In genomic region chr2:40630035-40630434, GRCh38 we compare ENCODE assay signal across 32 cellular contexts.
"Had no signal": no experiment of that assay in that cellular context is flagged by ENCODE, and none has a peak within 500 bp of the region (broad histone marks: within the 10 kb centered on the region; RNA-seq: fewer than 3 reads in every experiment).

No MANE protein-coding gene starts in this region.

- H2AFZ ChIP-seq: parathyroid adenoma had no signal

- H3K36me3 Mint-ChIP-seq: naive thymus-derived CD4-positive, alpha-beta T cell; natural killer cell; stimulated activated memory B cell treated with anti-CD40 and anti-IgM and Interleukin-4, amounts not matched to agents 10 μg/mL and 1 μg/mL and 100 μg/mL, for 72 hours; type B pancreatic cell had no signal

- H3K4me2 ChIP-seq: smooth muscle cell had no signal

- H3K27me3 Mint-ChIP-seq: naive thymus-derived CD4-positive, alpha-beta T cell; progenitor cell of endocrine pancreas; stimulated activated memory B cell treated with anti-CD40 and anti-IgM and Interleukin-4, amounts not matched to agents 10 μg/mL and 1 μg/mL and 100 μg/mL, for 72 hours; stimulated activated naive CD8-positive, alpha-beta T cell treated with anti-CD3 and anti-CD28 coated beads, Interleukin-15, amount 100 ng/mL, for 72 hours; type B pancreatic cell had no signal

- H3K27me3 ChIP-seq: neutrophil, ovary, spleen, suprapubic skin, testis, tibial artery, transverse colon, upper lobe of right lung, uterus had no signal

- H3K27ac Mint-ChIP-seq: naive thymus-derived CD4-positive, alpha-beta T cell; natural killer cell; nephron; progenitor cell of endocrine pancreas; stimulated activated memory B cell treated with anti-CD40 and anti-IgM and Interleukin-4, amounts not matched to agents 10 μg/mL and 1 μg/mL and 100 μg/mL, for 72 hours; stimulated activated naive CD8-positive, alpha-beta T cell treated with anti-CD3 and anti-CD28 coated beads, Interleukin-15, amount 100 ng/mL, for 72 hours; type B pancreatic cell had no signal

- H3K4me1 Mint-ChIP-seq: naive thymus-derived CD4-positive, alpha-beta T cell; natural killer cell; nephron; neural crest cell; stimulated activated memory B cell treated with anti-CD40 and anti-IgM and Interleukin-4, amounts not matched to agents 10 μg/mL and 1 μg/mL and 100 μg/mL, for 72 hours; stimulated activated naive CD8-positive, alpha-beta T cell treated with anti-CD3 and anti-CD28 coated beads, Interleukin-15, amount 100 ng/mL, for 72 hours had no signal

- H3K4me1 ChIP-seq: parathyroid adenoma, psoas muscle, spleen, suprapubic skin, testis, tibial artery, transverse colon, upper lobe of right lung, uterus had no signal

- H3K79me2 ChIP-seq: parathyroid adenoma had no signal

- H3K4me3 ChIP-seq: ovary, psoas muscle, skin epidermis, smooth muscle cell, spleen, suprapubic skin, testis, tibial artery, transverse colon, upper lobe of right lung, uterus had no signal

- ATAC-seq: naive thymus-derived CD4-positive, alpha-beta T cell; natural killer cell; psoas muscle; right cardiac atrium; sciatic nerve; stimulated activated memory B cell treated with anti-CD40 and anti-IgM and Interleukin-4, amounts not matched to agents 10 μg/mL and 1 μg/mL and 100 μg/mL, for 72 hours; stimulated activated naive CD8-positive, alpha-beta T cell treated with anti-CD3 and anti-CD28 coated beads, Interleukin-15, amount 100 ng/mL, for 72 hours; stimulated activated naive CD8-positive, alpha-beta T cell treated with anti-CD3 and anti-CD28 coated beads, Interleukin-15, Interleukin-2, amounts not matched to agents 100 U/mL and 50 U/mL, for 24 hours; upper lobe of right lung had no signal

- H3K4me3 Mint-ChIP-seq: naive thymus-derived CD4-positive, alpha-beta T cell; natural killer cell; nephron; neural crest cell; stimulated activated memory B cell treated with anti-CD40 and anti-IgM and Interleukin-4, amounts not matched to agents 10 μg/mL and 1 μg/mL and 100 μg/mL, for 72 hours; stimulated activated naive CD8-positive, alpha-beta T cell treated with anti-CD3 and anti-CD28 coated beads, Interleukin-15, amount 100 ng/mL, for 72 hours; type B pancreatic cell had no signal

- H3K27ac ChIP-seq: neutrophil, ovary, parathyroid adenoma, psoas muscle, skin epidermis, spleen, suprapubic skin, testis, tibial artery, transverse colon, upper lobe of right lung, uterus had no signal

- H3K9me3 ChIP-seq: neutrophil, ovary, psoas muscle, spleen, suprapubic skin, testis, tibial artery, transverse colon, upper lobe of right lung, uterus had no signal

- H3K9ac ChIP-seq: parathyroid adenoma had no signal

- DNase-seq: naive thymus-derived CD4-positive, alpha-beta T cell; natural killer cell; ovary; posterior cingulate gyrus; psoas muscle; right cardiac atrium; spleen; stimulated activated CD4-positive, alpha-beta T cell treated with anti-CD3 and anti-CD28 coated beads, Interleukin-12 subunit alpha, Interleukin-12 subunit beta, amount 100 ng/mL, for 4 hours; stimulated activated CD4-positive, alpha-beta T cell treated with anti-CD3 and anti-CD28 coated beads, Interleukin-1b, Interleukin-23, amount 100 ng/mL, for 48 hours; stimulated activated CD4-positive, alpha-beta T cell treated with anti-CD3 and anti-CD28 coated beads, Interleukin-4, amount 100 ng/mL, for 1 hour; stimulated activated CD4-positive, alpha-beta T cell treated with anti-CD3 and anti-CD28 coated beads, Interleukin-4, amount 100 ng/mL, for 4 hours; stimulated activated CD8-positive, alpha-beta memory T cell treated with anti-CD3 and anti-CD28 coated beads, Interleukin-4, amount 100 ng/mL, for 48 hours; stimulated activated naive CD4-positive, alpha-beta T cell; stimulated activated naive CD8-positive, alpha-beta T cell treated with anti-CD3 and anti-CD28 coated beads, Interleukin-15, amount 100 ng/mL, for 72 hours; stimulated activated naive CD8-positive, alpha-beta T cell treated with anti-CD3 and anti-CD28 coated beads, Interleukin-15, Interleukin-2, amounts not matched to agents 100 U/mL and 50 U/mL, for 24 hours; substantia nigra; testis; tibial artery; transverse colon; upper lobe of right lung; uterus had no signal

- H3K9me3 Mint-ChIP-seq: nephron; stimulated activated memory B cell treated with anti-CD40 and anti-IgM and Interleukin-4, amounts not matched to agents 10 μg/mL and 1 μg/mL and 100 μg/mL, for 72 hours; type B pancreatic cell had no signal

- H3K36me3 ChIP-seq: neutrophil, ovary, spleen, suprapubic skin, tibial artery, transverse colon, upper lobe of right lung, uterus had no signal
